In genomic region chr3:124492824-124493223, GRCh38 we compare ENCODE assay signal across 8 cellular contexts.
DNase-seq lines count a peak whose midpoint lies in the region; ATAC-seq and TF ChIP-seq lines count a peak whose summit lies in the region.

No MANE protein-coding gene starts in this region.

- H3K4me3 ChIP-seq in DND-41 (ENCODE audit: low read depth in 1 of 2, low read length in 2 of 2) (no peak overlapping the region), heart right ventricle (no peak overlapping the region)

- H3K9ac ChIP-seq in DND-41 (ENCODE audit: low read depth, low read length), result no peak overlapping the region

- H3K36me3 ChIP-seq in DND-41 (ENCODE audit: insufficient read depth, low read length) (no peaks in the 10 kb centered on the region), heart right ventricle (peaks cover 0 to 51% (median 0%) of the 10 kb centered on the region in 9 donors)

- no peak overlapping the region for H3K27ac ChIP-seq in DND-41 (ENCODE audit: low read length)
- H3K27ac ChIP-seq in heart right ventricle, result no peak overlapping the region

- H3K4me1 ChIP-seq in DND-41 (ENCODE audit: insufficient read depth, low read length), result no peaks in the 10 kb centered on the region
- H3K4me1 ChIP-seq in heart right ventricle, result peaks cover 0 to 8% (median 0%) of the 10 kb centered on the region in 9 donors

- H3K27me3 ChIP-seq in DND-41 (ENCODE audit: insufficient read depth, low read length, poor library complexity) (peaks cover 10% of the 10 kb centered on the region), heart right ventricle (no peaks in the 10 kb centered on the region)

- ATAC-seq in DND-41 (ENCODE audit: insufficient read depth, low read depth) (peak; percentile 40; the same call in 1 of the 3 replicates), heart right ventricle (peak in 7 of 8 donors; percentile 35 to 74 (median 61)), HG03045 (IDR thresholded peaks at IDR 0.05; ENCODE audit: unreplicated experiment) (no peak), HG03159 (IDR thresholded peaks at IDR 0.05; ENCODE audit: unreplicated experiment) (no peak)

- no peaks in the 10 kb centered on the region for H3K9me3 ChIP-seq in DND-41 (ENCODE audit: insufficient read depth, low read length, severe bottlenecking)
- H3K9me3 ChIP-seq in heart right ventricle, result no peaks in the 10 kb centered on the region

- 85 to 86% methylated on average over 4 of the region's 4 CpGs for WGBS in heart right ventricle, 2 donors

- no peak overlapping the region for H2AFZ ChIP-seq in DND-41 (ENCODE audit: low read depth, low read length)

- no peaks in the 10 kb centered on the region for H3K79me2 ChIP-seq in DND-41 (ENCODE audit: insufficient read depth, low read length)

- peak; percentile 55 for TF ChIP-seq CTCF in DND-41 (IDR thresholded peaks at IDR 0.05; ENCODE audit: borderline replicate concordance, extremely low read depth, low read length, poor library complexity, severe bottlenecking)
- peak in 8 of 9 donors; percentile 12 to 58 (median 46) for TF ChIP-seq CTCF in heart right ventricle (IDR thresholded peaks at IDR 0.05)

- DNase-seq in DND-41 (peak; percentile 17), HuH-7.5 (ENCODE audit: low spot score) (peak; percentile 77), SHP77 treated with DMSO at 0.1 percent for 48 hours (lab: John Stamatoyannopoulos, UW) (peak; percentile 13), heart right ventricle (peak in 1 of 2 donors; percentile 23), stromal cell of bone marrow (ENCODE audit: low read depth) (peak; percentile 16), NOMO-1 treated with DMSO at 0.1 percent for 48 hours (lab: John Stamatoyannopoulos, UW; ENCODE audit: unreplicated experiment) (no peak)

- H4K20me1 ChIP-seq in DND-41 (ENCODE audit: insufficient read depth, low read length), result no peaks in the 10 kb centered on the region; the same call in 1 of the 2 replicates

- intact Hi-C loops in heart right ventricle (cut with DNase I), result loop anchor here in 9 of 10 donors (1.0 to 10.0 kb wide), 8 partner anchors 49 to 62 kb away; no protein-coding TSS in a partner anchor

- H3K4me2 ChIP-seq in DND-41 (ENCODE audit: insufficient read depth, low read length), result no peak overlapping the region

Comparison
In these comparisons a context has a peak if more than half of its experiments do, and no peak if none do; other contexts are left out.
1. ATAC-seq: peak in DND-41 (single experiment) and heart right ventricle (7 of 8); none in HG03045 (single experiment) and HG03159 (single experiment).